ENCODE assay signal across 11 cellular contexts in genomic region chr9:104868303-104868686, GRCh38. TPM values are rescaled to one million over a fixed set of nuclear protein-coding genes. Genes with fewer than 3 reads are reported as not detected.
DNase-seq lines count a peak whose midpoint lies in the region; ATAC-seq and TF ChIP-seq lines count a peak whose summit lies in the region.
"Had no signal": no experiment of that assay in that cellular context is flagged by ENCODE, and none has a peak within 500 bp of the region (broad histone marks: within the 10 kb centered on the region; RNA-seq: fewer than 3 reads in every experiment).

No MANE protein-coding gene starts in this region.

- peak overlapping the region in 5 of 6 donors; percentile 95 to 99 (median 97) for H3K27ac Mint-ChIP-seq in naive B cell

- H3K9ac ChIP-seq in PC-3 (ENCODE audit: low read length), result peak overlapping the region; percentile 37; the same call in 1 of the 2 replicates

- no peak for ATAC-seq in PC-3
- ATAC-seq in naive B cell (ENCODE audit: low read depth in 2 of 2), result no peak
- ATAC-seq in aorta (ENCODE audit: low FRiP score), result no peak
- ATAC-seq: activated CD4-positive, CD25-positive, alpha-beta regulatory T cell treated with anti-CD3 and anti-CD28 coated beads, Interleukin-2, amount 50 U/mL, for 24 hours had no signal

- CTCF ChIA-PET in PC-3 (lab: Charles Lee), result interaction anchor here (0.7 kb wide), 1 partner anchor 31 kb away, joined by 4 read pairs; no protein-coding TSS in a partner anchor

- H3K79me2 ChIP-seq in PC-3 (ENCODE audit: low read length), result no peaks in the 10 kb centered on the region

- H2AFZ ChIP-seq in PC-3 (ENCODE audit: low read length), result no peak overlapping the region

- H3K9me2 ChIP-seq in PC-3 (replicated peaks; ENCODE audit: low read length), result no peaks in the 10 kb centered on the region

- no peak for TF ChIP-seq CTCF in PC-3 (conservative IDR thresholded peaks at IDR 0.05; ENCODE audit: low read depth, low read length)
- TF ChIP-seq CTCF in esophagus muscularis mucosa (IDR thresholded peaks at IDR 0.05), result no peak
- no peak for TF ChIP-seq CTCF in transverse colon (IDR thresholded peaks at IDR 0.05)

- 74% methylated on average over 8 of the region's 8 CpGs for WGBS in esophagus muscularis mucosa
- 72% methylated on average over 8 of the region's 8 CpGs; no CpG with 5 or more reads in 1 of the 2 donors for WGBS in transverse colon (ENCODE audit: low coverage in 1 of 2), 2 donors
- 88 to 91% methylated on average over 8 of the region's 8 CpGs for WGBS in aorta, 2 donors

- no peak overlapping the region for H3K4me2 ChIP-seq in PC-3 (ENCODE audit: low read length)

- no peak for DNase-seq in PC-3
- no peak for DNase-seq in esophagus muscularis mucosa (ENCODE audit: extremely low spot score)
- no peak for DNase-seq in naive B cell
- no peak for DNase-seq in transverse colon
- DNase-seq in NCI-H1930 (lab: John Stamatoyannopoulos, UW), result no peak
- DNase-seq in DMS 273 (lab: John Stamatoyannopoulos, UW; ENCODE audit: unreplicated experiment), result no peak
- no peak for DNase-seq in aorta
- DNase-seq: activated gamma-delta T cell treated with Interleukin-2 at 50 U/mL for 16 hours; DND-41; effector CD8-positive, alpha-beta T cell had no signal

- in situ Hi-C loops in transverse colon (cut with MboI; ENCODE audit: low pct_ligation_motif_present in 1 of 4, low pct_unique_long_range_greater_than_20kb in 1 of 4, low sequenced_read_pairs in 3 of 4), result loop anchor here in 3 of 4 donors (10.0 to 25.0 kb wide), 4 partner anchors 57 to 547 kb away; partner anchors contain the start of gene ABCA1 (in 1 of the 3)

- H3K9me3 Mint-ChIP-seq in naive B cell, result peaks cover 0 to 1% (median 0%) of the 10 kb centered on the region in 7 donors

- peak overlapping the region; percentile 19 to 89 (median 80) for H3K4me3 Mint-ChIP-seq in naive B cell

- TF ChIP-seq POLR2A in esophagus muscularis mucosa (IDR thresholded peaks at IDR 0.05; ENCODE audit: low read depth) (no peak), transverse colon (IDR thresholded peaks at IDR 0.05) (no peak)

- no TSS peak for BruUV-seq in PC-3 (replicated peaks; lab: Mats Ljungman, UMichigan)

- H3K36me3 Mint-ChIP-seq in naive B cell, result peaks cover 13 to 15% of the 10 kb centered on the region in 2 donors

- H4K20me1 ChIP-seq in PC-3 (ENCODE audit: low read length), result no peaks in the 10 kb centered on the region

- peaks cover 38 to 54% (median 44%) of the 10 kb centered on the region in 3 donors for H3K4me1 Mint-ChIP-seq in naive B cell

- peaks cover 54% of the 10 kb centered on the region for H3K4me1 ChIP-seq in PC-3 (ENCODE audit: insufficient read depth, low read length)
- peaks cover 46 to 90% (median 71%) of the 10 kb centered on the region in 4 donors for H3K4me1 ChIP-seq in esophagus muscularis mucosa
- peaks cover 31 to 80% (median 47%) of the 10 kb centered on the region in 4 donors for H3K4me1 ChIP-seq in transverse colon
- no peaks in the 10 kb centered on the region for H3K4me1 ChIP-seq in aorta (ENCODE audit: control insufficient read depth in 1 of 2, insufficient read depth in 2 of 2, low read length in 2 of 2)

- H3K9me3 ChIP-seq in PC-3 (ENCODE audit: low read length), result no peaks in the 10 kb centered on the region
- H3K9me3 ChIP-seq in esophagus muscularis mucosa, result no peaks in the 10 kb centered on the region
- H3K9me3 ChIP-seq in transverse colon, result no peaks in the 10 kb centered on the region
- no peaks in the 10 kb centered on the region for H3K9me3 ChIP-seq in aorta (ENCODE audit: control insufficient read depth, low read length)

- H3F3A ChIP-seq in PC-3 (ENCODE audit: low read length, unreplicated experiment), result peaks cover 2% of the 10 kb centered on the region

- intact Hi-C loops in PC-3 (cut with micrococcal nuclease), result no loop called here
- intact Hi-C loops in esophagus muscularis mucosa (cut with DNase I), result loop anchor here (5.0 kb wide), 2 partner anchors 59 to 289 kb away; partner anchors contain the start of gene ABCA1
- intact Hi-C loops in transverse colon (cut with DNase I; ENCODE audit: low total_unique reads), result loop anchor here (10.0 kb wide), 1 partner anchor 547 kb away; no protein-coding TSS in a partner anchor
- intact Hi-C loops in aorta (cut with DNase I), result no loop called here

- no peak for TF ChIP-seq EP300 in esophagus muscularis mucosa (IDR thresholded peaks at IDR 0.05)
- TF ChIP-seq EP300 in transverse colon (IDR thresholded peaks at IDR 0.05; ENCODE audit: low read depth), result no peak

- no peaks in the 10 kb centered on the region for H3K27me3 Mint-ChIP-seq in naive B cell

- H3K27ac ChIP-seq in PC-3 (ENCODE audit: low read length), result peak overlapping the region; percentile 31; the same call in 1 of the 2 replicates
- H3K27ac ChIP-seq in esophagus muscularis mucosa (replicated peaks in 1 of 4), result peak overlapping the region; percentile 30 to 80 (median 64)
- H3K27ac ChIP-seq in transverse colon, result peak overlapping the region; percentile 72 to 81 (median 76)
- no peak overlapping the region for H3K27ac ChIP-seq in aorta (ENCODE audit: low read depth in 1 of 2, low read length in 2 of 2)

- H3K4me3 ChIP-seq in PC-3 (ENCODE audit: low read length) (no peak overlapping the region), esophagus muscularis mucosa (no peak overlapping the region), transverse colon (no peak overlapping the region), aorta (ENCODE audit: low read length in 2 of 2) (no peak overlapping the region)

- POLR2A ChIA-PET in PC-3 (lab: Charles Lee; ENCODE audit: unreplicated experiment), result interaction anchor here (0.6 kb wide), 1 partner anchor 14 kb away, joined by 3 read pairs; no protein-coding TSS in a partner anchor

- H3K27me3 ChIP-seq in PC-3 (ENCODE audit: low read length) (no peaks in the 10 kb centered on the region), esophagus muscularis mucosa (no peaks in the 10 kb centered on the region), transverse colon (no peaks in the 10 kb centered on the region), aorta (ENCODE audit: control insufficient read depth in 1 of 2, insufficient read depth in 2 of 2, low read length in 1 of 2) (no peaks in the 10 kb centered on the region)

- no peaks in the 10 kb centered on the region for H3K36me3 ChIP-seq in PC-3 (ENCODE audit: low read depth, low read length)
- H3K36me3 ChIP-seq in esophagus muscularis mucosa, result peaks cover 0 to 43% (median 20%) of the 10 kb centered on the region in 4 donors
- peaks cover 0 to 10% (median 0%) of the 10 kb centered on the region in 4 donors for H3K36me3 ChIP-seq in transverse colon
- no peaks in the 10 kb centered on the region for H3K36me3 ChIP-seq in aorta (ENCODE audit: control insufficient read depth in 1 of 2, insufficient read depth in 2 of 2, low read length in 1 of 2)

RNA-seq across cellular contexts. Expression of gene ABCA1, which starts 59.7 kb away (rescaled TPM):
- total RNA-seq in PC-3 (2014; rRNA removed), result 2.3 and 2.5 TPM in 2 replicates
- total RNA-seq in esophagus muscularis mucosa, result 10 to 100 TPM; 47.8 to 73.9 (median 54.7) TPM
- 1 to 10 TPM; 3.0 to 8.4 (median 7.1) TPM for polyA plus RNA-seq in naive B cell (ENCODE audit: low read depth in 6 of 6)
- 10 to 100 TPM; 20.5 to 67.3 (median 60.5) TPM for total RNA-seq in transverse colon
- 10 to 100 TPM; 26.3 to 44.7 TPM for total RNA-seq in aorta
- 10 to 100 TPM in 1 of 2 donors, 1 to 10 TPM in 1; 5.4 to 13.2 TPM for polyA plus RNA-seq in aorta

Comparison
In these comparisons a context has a peak if more than half of its experiments do, and no peak if none do; other contexts are left out.
1. H3K27ac ChIP-seq: peak in PC-3 (single experiment), esophagus muscularis mucosa (4 of 4) and transverse colon (4 of 4); none in aorta (0 of 2).
2. intact Hi-C loops: an anchor here in esophagus muscularis mucosa (5.0 kb wide) and transverse colon (10.0 kb wide); none called in PC-3 and aorta.